In the genomic region with DNA sequence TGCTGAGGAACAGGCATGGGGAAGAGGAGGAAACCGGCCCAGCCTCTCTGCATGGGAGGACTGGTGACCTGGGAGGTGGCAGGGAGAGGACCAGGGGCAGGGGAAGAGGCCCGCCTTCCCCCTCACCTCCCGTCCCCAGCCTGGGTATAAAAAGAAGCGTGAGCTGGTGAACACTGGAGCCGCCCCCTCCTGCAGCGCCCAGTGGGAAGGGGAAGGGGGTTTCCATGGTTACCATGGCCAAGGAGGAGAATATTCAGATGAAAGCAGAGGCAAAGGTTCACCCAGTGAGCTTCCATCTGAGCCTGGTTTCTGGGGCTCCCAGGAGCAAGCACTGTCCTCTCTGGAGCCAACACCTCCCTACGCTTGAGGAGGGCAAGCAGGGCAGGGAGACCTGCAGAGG, we compare ENCODE assay signal across 15 cellular contexts. TPM values are rescaled to one million over a fixed set of nuclear protein-coding genes. Genes with fewer than 3 reads are reported as not detected.
DNase-seq lines count a peak whose midpoint lies in the region; ATAC-seq and TF ChIP-seq lines count a peak whose summit lies in the region.
"Had no signal": no experiment of that assay in that cellular context is flagged by ENCODE, and none has a peak within 500 bp of the region (broad histone marks: within the 10 kb centered on the region; RNA-seq: fewer than 3 reads in every experiment).

No MANE protein-coding gene starts in this region.

- 0 out of 2 replicates have a peak, but pooled peaks cover 4% of the 10 kb centered on the region for H3F3A ChIP-seq in GM23338 (replicated peaks; ENCODE audit: low read depth)
- peaks cover 30% of the 10 kb centered on the region for H3F3A ChIP-seq in neural progenitor cell (ENCODE audit: low read depth)

- H3K4me3 Mint-ChIP-seq in GM23338 (peak overlapping the region; percentile 5; the same call in 1 of the 3 replicates), neural progenitor cell (peak overlapping the region; percentile 79)

- H3K36me3 ChIP-seq in GM23338 (ENCODE audit: insufficient read depth) (no peaks in the 10 kb centered on the region), iPS-20b (ENCODE audit: insufficient read depth, low read depth, low read length) (no peaks in the 10 kb centered on the region), neural progenitor cell (no peaks in the 10 kb centered on the region)

- H3K4me1 Mint-ChIP-seq in GM23338: peaks cover 39% of the 10 kb centered on the region
- peaks cover 76% of the 10 kb centered on the region for H3K4me1 Mint-ChIP-seq in neural progenitor cell

- H3K4me3 ChIP-seq in GM23338 (no peak overlapping the region), iPS-20b (ENCODE audit: low read length) (peak overlapping the region; percentile 13; the same call in 1 of the 2 replicates), neural progenitor cell (no peak overlapping the region)

- H3K27ac Mint-ChIP-seq in GM23338 (peak overlapping the region; percentile 35; the same call in 1 of the 2 replicates), neural progenitor cell (peak overlapping the region; percentile 99)

- H3K9me2 ChIP-seq in GM23338 (ENCODE audit: insufficient read depth): no peaks in the 10 kb centered on the region

- H3K27ac ChIP-seq in GM23338 (ENCODE audit: low read depth) (no peak overlapping the region), iPS-20b (ENCODE audit: low read length) (no peak overlapping the region), neural progenitor cell (peak overlapping the region; percentile 66)

- H3K4me2 ChIP-seq in GM23338 (no peak overlapping the region), neural progenitor cell (peak overlapping the region; percentile 69)

- H2AFZ ChIP-seq in GM23338 (no peak overlapping the region), neural progenitor cell (replicated peaks) (no peak overlapping the region)

- H3K9me3 Mint-ChIP-seq in GM23338 (no peaks in the 10 kb centered on the region), neural progenitor cell (no peaks in the 10 kb centered on the region)

- DNase-seq in GM23338 (ENCODE audit: low spot score) (no peak), NCI-H2227 treated with DMSO at 0.1 percent for 48 hours (lab: John Stamatoyannopoulos, UW) (peak; percentile 86), neural progenitor cell (ENCODE audit: low spot score) (peak; percentile 80), 8988T (no peak), germinal center (ENCODE audit: low spot score) (no peak), NCI-H1930 (lab: John Stamatoyannopoulos, UW) (no peak)
- DNase-seq: C1 segment of cervical spinal cord, EL, NCI-H1694, NCI-H2171, NCI-H510A, SHP77 had no signal

- TF ChIP-seq CTCF in GM23338 (conservative IDR thresholded peaks at IDR 0.05; ENCODE audit: low read depth in 2 of 2) (no peak), neural progenitor cell (IDR thresholded peaks at IDR 0.05) (no peak)

- H4K20me1 ChIP-seq in GM23338 (replicated peaks; ENCODE audit: insufficient read depth) (peaks cover 16% of the 10 kb centered on the region; the same call in 1 of the 2 replicates), neural progenitor cell (ENCODE audit: low read depth) (peaks cover 22% of the 10 kb centered on the region)

- H3K4me1 ChIP-seq in GM23338 (ENCODE audit: insufficient read depth) (peaks cover 9% of the 10 kb centered on the region), iPS-20b (ENCODE audit: insufficient read depth, low read length) (peaks cover 21% of the 10 kb centered on the region; the same call in 1 of the 2 replicates), neural progenitor cell (peaks cover 43% of the 10 kb centered on the region)

- peaks cover 9% of the 10 kb centered on the region; the same call in 1 of the 2 replicates for H3K79me2 ChIP-seq in GM23338 (replicated peaks; ENCODE audit: insufficient read depth)
- no peaks in the 10 kb centered on the region for H3K79me2 ChIP-seq in neural progenitor cell (ENCODE audit: low read depth)

- H3K27me3 Mint-ChIP-seq in GM23338 (ENCODE audit: insufficient read depth, low read depth, poor library complexity) (peaks cover 12% of the 10 kb centered on the region), neural progenitor cell (ENCODE audit: insufficient read depth, low read depth) (peaks cover 10% of the 10 kb centered on the region)

- H3K9me3 ChIP-seq in iPS-20b (ENCODE audit: insufficient read depth, low read depth, low read length): no peaks in the 10 kb centered on the region
- H3K9me3 ChIP-seq in neural progenitor cell (ENCODE audit: low read depth): no peaks in the 10 kb centered on the region

- H3K36me3 Mint-ChIP-seq in GM23338 (ENCODE audit: low read depth) (peaks cover 15% of the 10 kb centered on the region), neural progenitor cell (peaks cover 2% of the 10 kb centered on the region)

- H3K27me3 ChIP-seq in GM23338 (ENCODE audit: insufficient read depth): no peaks in the 10 kb centered on the region
- H3K27me3 ChIP-seq in iPS-20b (ENCODE audit: insufficient read depth, low read length): no peaks in the 10 kb centered on the region
- no peaks in the 10 kb centered on the region for H3K27me3 ChIP-seq in neural progenitor cell

- H3K9ac ChIP-seq in iPS-20b (ENCODE audit: low read depth, low read length) (peak overlapping the region; percentile 16; the same call in 1 of the 2 replicates), neural progenitor cell (no peak overlapping the region)

- ATAC-seq in GM23338 (peak; percentile 45), SK-N-SH treated with all-trans-retinoic acid at 6 μM for 48 hours (no peak)
- ATAC-seq: Panc1 had no signal

TF ChIP-seq in SK-N-SH treated with all-trans-retinoic acid at 6 μM for 48 hours, 23 proteins besides CTCF, POLR2A, EP300 and RAD21:
- TF ChIP-seq ZNF8 (CRISPR knock-in tag; IDR thresholded peaks at IDR 0.05) (no peak), TOX (CRISPR knock-in tag; IDR thresholded peaks at IDR 0.05; ENCODE audit: borderline replicate concordance) (no peak), SNAI2 (CRISPR knock-in tag; IDR thresholded peaks at IDR 0.05) (no peak), OSR1 (CRISPR knock-in tag; IDR thresholded peaks at IDR 0.05) (no peak), ZC3H10 (CRISPR knock-in tag; IDR thresholded peaks at IDR 0.05) (no peak), ESRRG (CRISPR knock-in tag; IDR thresholded peaks at IDR 0.05) (no peak)
- TF ChIP-seq, protein P1, sequence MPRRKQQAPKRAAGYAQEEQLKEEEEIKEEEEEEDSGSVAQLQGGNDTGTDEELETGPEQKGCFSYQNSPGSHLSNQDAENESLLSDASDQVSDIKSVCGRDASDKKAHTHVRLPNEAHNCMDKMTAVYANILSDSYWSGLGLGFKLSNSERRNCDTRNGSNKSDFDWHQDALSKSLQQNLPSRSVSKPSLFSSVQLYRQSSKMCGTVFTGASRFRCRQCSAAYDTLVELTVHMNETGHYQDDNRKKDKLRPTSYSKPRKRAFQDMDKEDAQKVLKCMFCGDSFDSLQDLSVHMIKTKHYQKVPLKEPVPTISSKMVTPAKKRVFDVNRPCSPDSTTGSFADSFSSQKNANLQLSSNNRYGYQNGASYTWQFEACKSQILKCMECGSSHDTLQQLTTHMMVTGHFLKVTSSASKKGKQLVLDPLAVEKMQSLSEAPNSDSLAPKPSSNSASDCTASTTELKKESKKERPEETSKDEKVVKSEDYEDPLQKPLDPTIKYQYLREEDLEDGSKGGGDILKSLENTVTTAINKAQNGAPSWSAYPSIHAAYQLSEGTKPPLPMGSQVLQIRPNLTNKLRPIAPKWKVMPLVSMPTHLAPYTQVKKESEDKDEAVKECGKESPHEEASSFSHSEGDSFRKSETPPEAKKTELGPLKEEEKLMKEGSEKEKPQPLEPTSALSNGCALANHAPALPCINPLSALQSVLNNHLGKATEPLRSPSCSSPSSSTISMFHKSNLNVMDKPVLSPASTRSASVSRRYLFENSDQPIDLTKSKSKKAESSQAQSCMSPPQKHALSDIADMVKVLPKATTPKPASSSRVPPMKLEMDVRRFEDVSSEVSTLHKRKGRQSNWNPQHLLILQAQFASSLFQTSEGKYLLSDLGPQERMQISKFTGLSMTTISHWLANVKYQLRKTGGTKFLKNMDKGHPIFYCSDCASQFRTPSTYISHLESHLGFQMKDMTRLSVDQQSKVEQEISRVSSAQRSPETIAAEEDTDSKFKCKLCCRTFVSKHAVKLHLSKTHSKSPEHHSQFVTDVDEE (CRISPR knock-in tag; IDR thresholded peaks at IDR 0.05): no peak
TF ChIP-seq in SK-N-SH treated with all-trans-retinoic acid at 6 μM for 48 hours: peak in this region for 0.

RNA-seq across cellular contexts. Expression of a gene that starts 54.9 kb away (rescaled TPM):
- total RNA-seq in GM23338 (2014; rRNA removed; shearing (Covaris generic)): 167 and 172 TPM in 2 replicates
- 169 TPM in 2 replicates for polyA plus RNA-seq in GM23338 (2016; fragmentation: Nextera tagmentation; extraction: Ambion mirVana)
- total RNA-seq in neural progenitor cell (ENCODE audit: low replicate concordance): 19.6 and 44.9 TPM in 2 replicates

Comparison
In these comparisons a context has a peak if more than half of its experiments do, and no peak if none do; other contexts are left out.
1. DNase-seq: peak in NCI-H2227 treated with DMSO at 0.1 percent for 48 hours (single experiment) and neural progenitor cell (single experiment); none in GM23338 (single experiment), 8988T (single experiment), germinal center (single experiment) and NCI-H1930 (0 of 2).